Comparison of ENCODE assay signal across 11 cellular contexts in genomic region chr4:128782875-128783614, GRCh38. TPM values are rescaled to one million over a fixed set of nuclear protein-coding genes. Genes with fewer than 3 reads are reported as not detected.
DNase-seq lines count a peak whose midpoint lies in the region; ATAC-seq and TF ChIP-seq lines count a peak whose summit lies in the region.
"Had no signal": no experiment of that assay in that cellular context is flagged by ENCODE, and none has a peak within 500 bp of the region (broad histone marks: within the 10 kb centered on the region; RNA-seq: fewer than 3 reads in every experiment).

No MANE protein-coding gene starts in this region.

- CTCF ChIA-PET in activated naive CD4-positive, alpha-beta T cell treated with anti-CD3 and anti-CD28 coated beads for 36 hours (lab: Charles Lee) = interaction anchor here (0.6 to 1.3 kb wide), 5 partner anchors 8 to 316 kb away, joined by 3 to 7 read pairs (median 6); no protein-coding TSS in a partner anchor

- H3K4me1 ChIP-seq in left lung = no peaks in the 10 kb centered on the region
- H3K4me1 ChIP-seq: testis had no signal

- no peaks in the 10 kb centered on the region for H3K4me1 Mint-ChIP-seq in activated naive CD4-positive, alpha-beta T cell treated with anti-CD3 and anti-CD28 coated beads for 36 hours (ENCODE audit: low read depth)
- no peaks in the 10 kb centered on the region for H3K4me1 Mint-ChIP-seq in activated T-cell treated with anti-CD3 and anti-CD28 coated beads, Interleukin-2, amount 50 U/mL, for 72 hours (ENCODE audit: low read depth)

- no peaks in the 10 kb centered on the region for H3K27me3 Mint-ChIP-seq in activated naive CD4-positive, alpha-beta T cell treated with anti-CD3 and anti-CD28 coated beads for 36 hours (ENCODE audit: low read depth)
- no peaks in the 10 kb centered on the region for H3K27me3 Mint-ChIP-seq in activated T-cell treated with anti-CD3 and anti-CD28 coated beads, Interleukin-2, amount 50 U/mL, for 72 hours (ENCODE audit: low read depth)

- no peak overlapping the region for H3K27ac Mint-ChIP-seq in activated naive CD4-positive, alpha-beta T cell treated with anti-CD3 and anti-CD28 coated beads for 36 hours
- no peak overlapping the region for H3K27ac Mint-ChIP-seq in activated T-cell treated with anti-CD3 and anti-CD28 coated beads, Interleukin-2, amount 50 U/mL, for 72 hours

- H3K27me3 ChIP-seq in MG63 (no peaks in the 10 kb centered on the region), left lung (no peaks in the 10 kb centered on the region)
- H3K27me3 ChIP-seq: neutrophil, testis had no signal

- TF ChIP-seq CTCF in choroid plexus epithelial cell (conservative IDR thresholded peaks at IDR 0.05; ENCODE audit: low read depth, low read length) (no peak), left lung (IDR thresholded peaks at IDR 0.05) (no peak)

- no peaks in the 10 kb centered on the region for H3K36me3 ChIP-seq in MG63
- H3K36me3 ChIP-seq in left lung = no peaks in the 10 kb centered on the region
- H3K36me3 ChIP-seq: neutrophil had no signal

- DNase-seq in AG08395 (ENCODE audit: low spot score) (peak; percentile 53), MG63 (peak; percentile 86), choroid plexus epithelial cell (ENCODE audit: low read depth) (peak; percentile 81), left lung (no peak)
- no peak for DNase-seq in activated naive CD4-positive, alpha-beta T cell treated with anti-CD3 and anti-CD28 coated beads for 36 hours
- DNase-seq in activated T-cell treated with anti-CD3 and anti-CD28 coated beads, Interleukin-2, amount 50 U/mL, for 72 hours = no peak
- DNase-seq: NCI-H1417 treated with DMSO at 0.1 percent for 48 hours, testis had no signal

- intact Hi-C loops in left lung (cut with DNase I) = no loop called here
- intact Hi-C loops in activated naive CD4-positive, alpha-beta T cell treated with anti-CD3 and anti-CD28 coated beads for 36 hours (cut with micrococcal nuclease) = loop anchor here (1.0 kb wide), 2 partner anchors 26 to 80 kb away; partner anchors contain the start of gene JADE1

- no peak overlapping the region for H3K27ac ChIP-seq in left lung
- H3K27ac ChIP-seq: neutrophil, testis had no signal

- H3K9me3 Mint-ChIP-seq in activated naive CD4-positive, alpha-beta T cell treated with anti-CD3 and anti-CD28 coated beads for 36 hours = no peaks in the 10 kb centered on the region
- H3K9me3 Mint-ChIP-seq in activated T-cell treated with anti-CD3 and anti-CD28 coated beads, Interleukin-2, amount 50 U/mL, for 72 hours = no peaks in the 10 kb centered on the region

- ATAC-seq in left lung = peak; percentile 65
- no peak for ATAC-seq in GM18861 (IDR thresholded peaks at IDR 0.05; ENCODE audit: unreplicated experiment)
- ATAC-seq in HG03432 (IDR thresholded peaks at IDR 0.05; ENCODE audit: unreplicated experiment) = no peak
- ATAC-seq in activated T-cell treated with anti-CD3 and anti-CD28 coated beads, Interleukin-2, amount 50 U/mL, for 72 hours (replicated peaks in 1 of 2) = no peak

- H3K9me3 ChIP-seq in MG63 (no peaks in the 10 kb centered on the region), left lung (no peaks in the 10 kb centered on the region)
- H3K9me3 ChIP-seq: neutrophil, testis had no signal

- H3K4me3 ChIP-seq in MG63 = no peak overlapping the region
- H3K4me3 ChIP-seq in choroid plexus epithelial cell (ENCODE audit: low read depth, low read length) = no peak overlapping the region
- no peak overlapping the region for H3K4me3 ChIP-seq in left lung
- H3K4me3 ChIP-seq: testis had no signal

- H3K4me3 Mint-ChIP-seq in activated naive CD4-positive, alpha-beta T cell treated with anti-CD3 and anti-CD28 coated beads for 36 hours = no peak overlapping the region
- H3K4me3 Mint-ChIP-seq in activated T-cell treated with anti-CD3 and anti-CD28 coated beads, Interleukin-2, amount 50 U/mL, for 72 hours = no peak overlapping the region

- no peaks in the 10 kb centered on the region for H3K36me3 Mint-ChIP-seq in activated naive CD4-positive, alpha-beta T cell treated with anti-CD3 and anti-CD28 coated beads for 36 hours (ENCODE audit: low read depth)
- H3K36me3 Mint-ChIP-seq in activated T-cell treated with anti-CD3 and anti-CD28 coated beads, Interleukin-2, amount 50 U/mL, for 72 hours (ENCODE audit: insufficient read depth in 2 of 2) = no peaks in the 10 kb centered on the region

RNA-seq across cellular contexts. Expression of gene JADE1, which starts 26.5 kb away (rescaled TPM):
- 15.5 and 16.4 TPM in 2 replicates for total RNA-seq in MG63 (2014; rRNA removed; shearing (Covaris generic); ENCODE audit: low replicate concordance)
- 10 to 100 TPM; 28.5 to 29.5 TPM for total RNA-seq in left lung
- 10 to 100 TPM; 35.8 to 38.2 TPM for total RNA-seq in activated naive CD4-positive, alpha-beta T cell treated with anti-CD3 and anti-CD28 coated beads for 36 hours
- 10 to 100 TPM; 30.0 to 34.9 TPM for total RNA-seq in activated T-cell treated with anti-CD3 and anti-CD28 coated beads, Interleukin-2, amount 50 U/mL, for 72 hours

Comparison
In these comparisons a context has a peak if more than half of its experiments do, and no peak if none do; other contexts are left out.
1. DNase-seq: peak in AG08395 (single experiment), MG63 (single experiment) and choroid plexus epithelial cell (single experiment); none in left lung (0 of 2), activated naive CD4-positive, alpha-beta T cell treated with anti-CD3 and anti-CD28 coated beads for 36 hours (single experiment) and activated T-cell treated with anti-CD3 and anti-CD28 coated beads, Interleukin-2, amount 50 U/mL, for 72 hours (0 of 2).